ENCODE assay signal across 18 cellular contexts in genomic region chr2:3421541-3421940, GRCh38. TPM values are rescaled to one million over a fixed set of nuclear protein-coding genes. Genes with fewer than 3 reads are reported as not detected.
DNase-seq lines count a peak whose midpoint lies in the region; ATAC-seq, FAIRE-seq and TF ChIP-seq lines count a peak whose summit lies in the region.
"Had no signal": no experiment of that assay in that cellular context is flagged by ENCODE, and none has a peak within 500 bp of the region (broad histone marks: within the 10 kb centered on the region; RNA-seq: fewer than 3 reads in every experiment).

No MANE protein-coding gene starts in this region.

- H3K4me3 Mint-ChIP-seq in stimulated activated naive B cell treated with anti-CD40 and anti-IgM and Interleukin-4, amounts not matched to agents 10 μg/mL and 1 μg/mL and 100 μg/mL, for 72 hours = no peak overlapping the region
- H3K4me3 Mint-ChIP-seq in neural progenitor cell = no peak overlapping the region
- H3K4me3 Mint-ChIP-seq: B cell; CD4-positive, alpha-beta T cell had no signal

- WGBS in HepG2 (ENCODE audit: low lambda C conversion rate) = 96% methylated on average over 17 of the region's 17 CpGs
- WGBS in right lobe of liver (ENCODE audit: insufficient coverage, low coverage, low lambda C conversion rate, missing lambda C conversion rate) = 92% methylated on average over 14 of the region's 17 CpGs
- WGBS in neuronal stem cell (ENCODE audit: extremely low coverage in 2 of 2, insufficient read length in 2 of 2, insufficient replicate concordance in 1 of 2), 2 donors = no CpG with 5 or more reads among the region's 17 CpGs

- intact Hi-C loops in HepG2 (cut with micrococcal nuclease; ENCODE audit: unreplicated experiment) (no loop called here), right lobe of liver (cut with DNase I) (no loop called here)

- no peak overlapping the region for H4K91ac ChIP-seq in neuronal stem cell (ENCODE audit: low read depth, low read length, poor library complexity)

- H3K23ac ChIP-seq in neuronal stem cell (ENCODE audit: low read depth, low read length, poor library complexity) = no peak overlapping the region

- CTCF ChIA-PET in HepG2 (lab: Yijun Ruan, JAX; ENCODE audit: low intra/inter-chr PET ratio, low total read pairs) = no interaction called here

- TF ChIP-seq POLR2A in HepG2 (IDR thresholded peaks at IDR 0.05; ENCODE audit: insufficient read depth in 1 of 2, low read depth in 2 of 2, low read length in 2 of 2) (no peak), right lobe of liver (IDR thresholded peaks at IDR 0.05) (no peak)

- POLR2A ChIA-PET in HepG2 (lab: Yijun Ruan, JAX) = no interaction called here

- H2BK15ac ChIP-seq in neuronal stem cell (ENCODE audit: low read length) = no peak overlapping the region

- no peak overlapping the region for H3K4ac ChIP-seq in neuronal stem cell (ENCODE audit: low read length)

- H2BK5ac ChIP-seq in neuronal stem cell (ENCODE audit: low read length) = no peak overlapping the region

- no peak overlapping the region for H3K18ac ChIP-seq in neuronal stem cell (ENCODE audit: low read length)

- H3K4me3 ChIP-seq in HepG2 (replicated peaks in 1 of 3; ENCODE audit: insufficient read depth in 1 of 3, low read depth in 2 of 3, low read length in 3 of 3) (no peak overlapping the region), right lobe of liver (no peak overlapping the region), endocrine pancreas (ENCODE audit: control insufficient read depth, insufficient read depth, low read length) (peak overlapping the region; percentile 25), neuronal stem cell (ENCODE audit: low read length in 2 of 2) (no peak overlapping the region), neural progenitor cell (no peak overlapping the region)
- H3K4me3 ChIP-seq: HAP-1 had no signal

- H3K9me3 ChIP-seq in HepG2 (ENCODE audit: low read length) (no peaks in the 10 kb centered on the region), right lobe of liver (no peaks in the 10 kb centered on the region), endocrine pancreas (ENCODE audit: control insufficient read depth, low read length) (no peaks in the 10 kb centered on the region), neuronal stem cell (replicated peaks in 1 of 2; ENCODE audit: control insufficient read depth in 2 of 2, insufficient read depth in 1 of 2, low read depth in 1 of 2, low read length in 2 of 2) (no peaks in the 10 kb centered on the region), neural progenitor cell (ENCODE audit: low read depth) (no peaks in the 10 kb centered on the region)
- H3K9me3 ChIP-seq: Caco-2, HAP-1 had no signal

- no peak for TF ChIP-seq RAD21 in HepG2 (CRISPR knock-in tag; IDR thresholded peaks at IDR 0.05)

- H3K4me1 ChIP-seq in HepG2 (ENCODE audit: insufficient read depth, low read length) (peaks cover 16% of the 10 kb centered on the region), right lobe of liver (peaks cover 0 to 11% (median 4%) of the 10 kb centered on the region in 4 donors), endocrine pancreas (ENCODE audit: control insufficient read depth, insufficient read depth, low read length) (peaks cover 21% of the 10 kb centered on the region), neuronal stem cell (ENCODE audit: control insufficient read depth in 2 of 2, insufficient read depth in 1 of 2, low read depth in 1 of 2, low read length in 2 of 2) (peaks cover 0 to 4% of the 10 kb centered on the region in 2 donors), neural progenitor cell (no peaks in the 10 kb centered on the region)
- H3K4me1 ChIP-seq: HAP-1 had no signal

- H3K4me2 ChIP-seq in HepG2 (ENCODE audit: low read depth, low read length) = no peak overlapping the region
- no peak overlapping the region for H3K4me2 ChIP-seq in neuronal stem cell (ENCODE audit: insufficient read depth, low read length, poor library complexity, severe bottlenecking)
- H3K4me2 ChIP-seq in neural progenitor cell = no peak overlapping the region

- H3K36me3 Mint-ChIP-seq in stimulated activated naive B cell treated with anti-CD40 and anti-IgM and Interleukin-4, amounts not matched to agents 10 μg/mL and 1 μg/mL and 100 μg/mL, for 72 hours = peaks cover 56 to 70% of the 10 kb centered on the region in 2 donors
- H3K36me3 Mint-ChIP-seq in neural progenitor cell = peaks cover 30% of the 10 kb centered on the region

- no peak overlapping the region for H2BK12ac ChIP-seq in neuronal stem cell (ENCODE audit: low read length)

- no peak for FAIRE-seq in HepG2 (lab: Jason Lieb, UNC)
- FAIRE-seq: D721Med, G401.6, GM12891, H1 had no signal

- H3K36me3 ChIP-seq in HepG2 (replicated peaks in 1 of 2; ENCODE audit: control insufficient read depth in 1 of 2, insufficient read depth in 2 of 2, low read length in 2 of 2) (peaks cover 37 to 78% of the 10 kb centered on the region in 2 experiments), right lobe of liver (peaks cover 0 to 32% (median 18%) of the 10 kb centered on the region in 4 donors), endocrine pancreas (ENCODE audit: control insufficient read depth, insufficient read depth, low read length) (peaks cover 3% of the 10 kb centered on the region), neuronal stem cell (replicated peaks in 1 of 2; ENCODE audit: control insufficient read depth in 2 of 2, insufficient read depth in 2 of 2, low read length in 2 of 2) (peaks cover 34 to 86% of the 10 kb centered on the region in 2 donors), neural progenitor cell (no peaks in the 10 kb centered on the region)

- BruUV-seq in HepG2 (replicated peaks; lab: Mats Ljungman, UMichigan) = no TSS peak

- in situ Hi-C loops in HepG2 (cut with HindIII; ENCODE audit: extremely low pct_ligation_motif_present, low pct_unique_long_range_greater_than_20kb) = no loop called here

- H2AFZ ChIP-seq in HepG2 (ENCODE audit: low read length) = no peak overlapping the region
- H2AFZ ChIP-seq in neuronal stem cell (ENCODE audit: low read length) = no peak overlapping the region
- no peak overlapping the region for H2AFZ ChIP-seq in neural progenitor cell (replicated peaks)

- no peak for DNase-seq in HepG2 (ENCODE audit: low spot score)
- no peak for DNase-seq in right lobe of liver
- DNase-seq in neuronal stem cell (ENCODE audit: low spot score) = no peak
- no peak for DNase-seq in stimulated activated naive B cell treated with anti-CD40 and anti-IgM and Interleukin-4, amounts not matched to agents 10 μg/mL and 1 μg/mL and 100 μg/mL, for 72 hours
- no peak for DNase-seq in activated CD4-positive, alpha-beta T cell treated with anti-CD3 and anti-CD28 coated beads for 4 hours
- no peak for DNase-seq in neural progenitor cell (ENCODE audit: low spot score)
- DNase-seq: 8988T; Caco-2; CD4-positive, alpha-beta T cell had no signal

- H3K4me1 Mint-ChIP-seq in stimulated activated naive B cell treated with anti-CD40 and anti-IgM and Interleukin-4, amounts not matched to agents 10 μg/mL and 1 μg/mL and 100 μg/mL, for 72 hours = peaks cover 27 to 49% of the 10 kb centered on the region in 2 donors
- peaks cover 2% of the 10 kb centered on the region for H3K4me1 Mint-ChIP-seq in neural progenitor cell

- H3F3A ChIP-seq in neural progenitor cell (ENCODE audit: low read depth) = peaks cover 5% of the 10 kb centered on the region

- peak overlapping the region; percentile 85 for H3K27ac Mint-ChIP-seq in stimulated activated naive B cell treated with anti-CD40 and anti-IgM and Interleukin-4, amounts not matched to agents 10 μg/mL and 1 μg/mL and 100 μg/mL, for 72 hours
- H3K27ac Mint-ChIP-seq in neural progenitor cell = no peak overlapping the region
- H3K27ac Mint-ChIP-seq: CD4-positive, alpha-beta T cell had no signal

- ATAC-seq in HepG2 = no peak
- ATAC-seq in right lobe of liver = no peak
- ATAC-seq in stimulated activated naive B cell treated with anti-CD40 and anti-IgM and Interleukin-4, amounts not matched to agents 10 μg/mL and 1 μg/mL and 100 μg/mL, for 72 hours (replicated peaks) = no peak
- ATAC-seq in GM21529 (IDR thresholded peaks at IDR 0.05; ENCODE audit: unreplicated experiment) = no peak

- no peak overlapping the region for H3K9ac ChIP-seq in HepG2 (ENCODE audit: insufficient read depth, low read depth, low read length)
- H3K9ac ChIP-seq in endocrine pancreas (ENCODE audit: control insufficient read depth, insufficient read depth, low read length) = no peak overlapping the region
- no peak overlapping the region for H3K9ac ChIP-seq in neuronal stem cell (ENCODE audit: low read depth, low read length, poor library complexity)
- no peak overlapping the region for H3K9ac ChIP-seq in neural progenitor cell

- H4K20me1 ChIP-seq in HepG2 (ENCODE audit: insufficient read depth, low read length) (no peaks in the 10 kb centered on the region), neural progenitor cell (ENCODE audit: low read depth) (no peaks in the 10 kb centered on the region)

- TF ChIP-seq EP300 in HepG2 (IDR thresholded peaks at IDR 0.05; ENCODE audit: low read depth in 2 of 2, low read length in 2 of 2) (no peak), HepG2 (CRISPR knock-in tag; IDR thresholded peaks at IDR 0.05; ENCODE audit: borderline replicate concordance) (no peak)

- peak overlapping the region; percentile 3 for H3K14ac ChIP-seq in neuronal stem cell (ENCODE audit: low read length)

- H2AK5ac ChIP-seq in neuronal stem cell (ENCODE audit: low read depth, low read length) = no peak overlapping the region

- H3K9me3 Mint-ChIP-seq in stimulated activated naive B cell treated with anti-CD40 and anti-IgM and Interleukin-4, amounts not matched to agents 10 μg/mL and 1 μg/mL and 100 μg/mL, for 72 hours = peaks cover 3 to 5% of the 10 kb centered on the region in 2 donors
- no peaks in the 10 kb centered on the region for H3K9me3 Mint-ChIP-seq in neural progenitor cell
- H3K9me3 Mint-ChIP-seq: CD4-positive, alpha-beta T cell had no signal

- H2BK120ac ChIP-seq in neuronal stem cell (ENCODE audit: low read depth, low read length) = no peak overlapping the region

- H3K27me3 Mint-ChIP-seq in stimulated activated naive B cell treated with anti-CD40 and anti-IgM and Interleukin-4, amounts not matched to agents 10 μg/mL and 1 μg/mL and 100 μg/mL, for 72 hours = no peaks in the 10 kb centered on the region
- H3K27me3 Mint-ChIP-seq in neural progenitor cell (ENCODE audit: insufficient read depth, low read depth) = peaks cover 6% of the 10 kb centered on the region
- H3K27me3 Mint-ChIP-seq: B cell; CD4-positive, alpha-beta T cell had no signal

- peaks cover 2% of the 10 kb centered on the region for H3K79me1 ChIP-seq in neuronal stem cell (ENCODE audit: low read depth, low read length)

- TF ChIP-seq CTCF in HepG2 (CRISPR knock-in tag; IDR thresholded peaks at IDR 0.05) = no peak
- no peak for TF ChIP-seq CTCF in right lobe of liver (IDR thresholded peaks at IDR 0.05)
- TF ChIP-seq CTCF in neural progenitor cell (IDR thresholded peaks at IDR 0.05) = no peak

- H3K27ac ChIP-seq in HepG2 (ENCODE audit: extremely low read length, insufficient read depth, low read length) (no peak overlapping the region), right lobe of liver (no peak overlapping the region), neuronal stem cell (replicated peaks; ENCODE audit: low read length) (no peak overlapping the region), neural progenitor cell (no peak overlapping the region)
- H3K27ac ChIP-seq: C4-2B had no signal

- H4K8ac ChIP-seq in neuronal stem cell (ENCODE audit: low read depth, low read length) = no peak overlapping the region

- H3K79me2 ChIP-seq in HepG2 (ENCODE audit: insufficient read depth, low read length) (no peaks in the 10 kb centered on the region), neural progenitor cell (ENCODE audit: low read depth) (no peaks in the 10 kb centered on the region)

- no peaks in the 10 kb centered on the region for H3K27me3 ChIP-seq in HepG2 (ENCODE audit: control insufficient read depth in 1 of 2, insufficient read depth in 2 of 2, low read length in 2 of 2)
- H3K27me3 ChIP-seq in right lobe of liver = no peaks in the 10 kb centered on the region
- no peaks in the 10 kb centered on the region for H3K27me3 ChIP-seq in endocrine pancreas (ENCODE audit: control insufficient read depth, insufficient read depth, low read length)
- H3K27me3 ChIP-seq in neuronal stem cell (ENCODE audit: control insufficient read depth in 3 of 3, insufficient read depth in 3 of 3, low read depth in 1 of 3, low read length in 3 of 3) = no peaks in the 10 kb centered on the region
- no peaks in the 10 kb centered on the region for H3K27me3 ChIP-seq in neural progenitor cell

RNA-seq across cellular contexts. Expression of gene TRAPPC12, which starts 42.0 kb away (rescaled TPM):
- total RNA-seq in HepG2 (2016; rRNA removed; fragmentation: Illumina TruSeq; extraction: Trizol) (39.0 and 46.4 TPM in 2 replicates), right lobe of liver (10 to 100 TPM; 39.2 to 92.4 (median 47.8) TPM), neural progenitor cell (ENCODE audit: low replicate concordance) (59.5 and 70.3 TPM in 2 replicates)
- 16.2 and 17.3 TPM in 2 replicates for total RNA-seq in HepG2 (2016; cell fraction: cytosol; rRNA removed; fragmentation: Illumina TruSeq; extraction: Trizol; ENCODE audit: low read depth)
- 36.3 and 42.6 TPM in 2 replicates for total RNA-seq in HepG2 (2016; cell fraction: insoluble cytoplasmic fraction; rRNA removed; fragmentation: Illumina TruSeq; extraction: Trizol)
- total RNA-seq in HepG2 (2016; cell fraction: membrane; rRNA removed; fragmentation: Illumina TruSeq; extraction: Trizol) = 24.2 and 25.4 TPM in 2 replicates
- 55.4 and 61.3 TPM in 2 replicates for total RNA-seq in HepG2 (2016; cell fraction: nucleus; rRNA removed; fragmentation: Illumina TruSeq; extraction: Trizol)
- 97.7 and 137 TPM in 2 replicates for polyA plus RNA-seq in HepG2 (2011; rRNA removed)
- polyA plus RNA-seq in HepG2 (2011; cell fraction: cytosol; rRNA removed) = 36.5 and 40.1 TPM in 2 replicates
- polyA plus RNA-seq in HepG2 (2011; cell fraction: nucleus; rRNA removed) = 305 and 380 TPM in 2 replicates
- 58.1 and 63.4 TPM in 2 replicates for polyA plus RNA-seq in HepG2 (2012)
- polyA plus RNA-seq in HepG2 (2016; cell fraction: cytosol; fragmentation: Illumina TruSeq; extraction: Trizol; ENCODE audit: low read depth) = 7.8 and 8.6 TPM in 2 replicates
- 31.5 and 45.0 TPM in 2 replicates for polyA plus RNA-seq in HepG2 (2016; cell fraction: insoluble cytoplasmic fraction; fragmentation: Illumina TruSeq; extraction: Trizol; ENCODE audit: low read depth)
- 10.3 and 11.5 TPM in 2 replicates for polyA plus RNA-seq in HepG2 (2016; cell fraction: membrane; fragmentation: Illumina TruSeq; extraction: Trizol; ENCODE audit: low read depth)
- polyA plus RNA-seq in HepG2 (2016; cell fraction: nucleus; fragmentation: Illumina TruSeq; extraction: Trizol; ENCODE audit: insufficient read depth, low read depth) = 95.8 and 113 TPM in 2 replicates
- polyA minus RNA-seq in HepG2 (2011; rRNA and poly(A)+ RNA removed; ENCODE audit: low replicate concordance) = 73.3 and 119 TPM in 2 replicates
- 30.0 and 39.8 TPM in 2 replicates for polyA minus RNA-seq in HepG2 (2011; cell fraction: cytosol; rRNA and poly(A)+ RNA removed)
- polyA minus RNA-seq in HepG2 (2011; cell fraction: nucleus; rRNA and poly(A)+ RNA removed) = 181 and 183 TPM in 2 replicates
- polyA plus RNA-seq in neuronal stem cell (2013, experiment 1 of 2) = 37.6 TPM
- polyA plus RNA-seq in neuronal stem cell (2013, experiment 2 of 2) = 41.5 TPM

RNA-seq across cellular contexts. Expression of gene EIPR1, which starts 43.9 kb away (rescaled TPM):
- 70.0 and 92.3 TPM in 2 replicates for total RNA-seq in HepG2 (2016; rRNA removed; fragmentation: Illumina TruSeq; extraction: Trizol)
- 45.6 and 52.4 TPM in 2 replicates for total RNA-seq in HepG2 (2016; cell fraction: cytosol; rRNA removed; fragmentation: Illumina TruSeq; extraction: Trizol; ENCODE audit: low read depth)
- 72.0 and 92.4 TPM in 2 replicates for total RNA-seq in HepG2 (2016; cell fraction: insoluble cytoplasmic fraction; rRNA removed; fragmentation: Illumina TruSeq; extraction: Trizol)
- total RNA-seq in HepG2 (2016; cell fraction: membrane; rRNA removed; fragmentation: Illumina TruSeq; extraction: Trizol) = 79.5 and 92.1 TPM in 2 replicates
- 36.2 and 44.8 TPM in 2 replicates for total RNA-seq in HepG2 (2016; cell fraction: nucleus; rRNA removed; fragmentation: Illumina TruSeq; extraction: Trizol)
- polyA plus RNA-seq in HepG2 (2011; rRNA removed) = 84.5 and 96.3 TPM in 2 replicates
- polyA plus RNA-seq in HepG2 (2011; cell fraction: cytosol; rRNA removed) = 91.9 and 111 TPM in 2 replicates
- polyA plus RNA-seq in HepG2 (2011; cell fraction: nucleus; rRNA removed) = 54.6 and 61.7 TPM in 2 replicates
- 34.2 and 39.9 TPM in 2 replicates for polyA plus RNA-seq in HepG2 (2012)
- 47.2 and 54.0 TPM in 2 replicates for polyA plus RNA-seq in HepG2 (2016; cell fraction: cytosol; fragmentation: Illumina TruSeq; extraction: Trizol; ENCODE audit: low read depth)
- 80.5 and 83.1 TPM in 2 replicates for polyA plus RNA-seq in HepG2 (2016; cell fraction: insoluble cytoplasmic fraction; fragmentation: Illumina TruSeq; extraction: Trizol; ENCODE audit: low read depth)
- 53.9 and 69.3 TPM in 2 replicates for polyA plus RNA-seq in HepG2 (2016; cell fraction: membrane; fragmentation: Illumina TruSeq; extraction: Trizol; ENCODE audit: low read depth)
- polyA plus RNA-seq in HepG2 (2016; cell fraction: nucleus; fragmentation: Illumina TruSeq; extraction: Trizol; ENCODE audit: insufficient read depth, low read depth) = 49.2 and 51.5 TPM in 2 replicates
- 65.1 and 87.1 TPM in 2 replicates for polyA minus RNA-seq in HepG2 (2011; rRNA and poly(A)+ RNA removed; ENCODE audit: low replicate concordance)
- 27.9 and 34.1 TPM in 2 replicates for polyA minus RNA-seq in HepG2 (2011; cell fraction: cytosol; rRNA and poly(A)+ RNA removed)
- polyA minus RNA-seq in HepG2 (2011; cell fraction: nucleus; rRNA and poly(A)+ RNA removed) = 48.4 and 54.1 TPM in 2 replicates
- total RNA-seq in right lobe of liver = 10 to 100 TPM in 4 of 6 experiments, 1 to 10 TPM in 2; 6.8 to 40.6 (median 11.6) TPM
- polyA plus RNA-seq in neuronal stem cell (2013, experiment 1 of 2) = 29.0 TPM
- 26.5 TPM for polyA plus RNA-seq in neuronal stem cell (2013, experiment 2 of 2)
- total RNA-seq in neural progenitor cell (ENCODE audit: low replicate concordance) = 57.1 and 73.0 TPM in 2 replicates
